11 cellular contexts compared by ENCODE assay signal in genomic region chr5:140252470-140253126, GRCh38. TPM values are rescaled to one million over a fixed set of nuclear protein-coding genes. Genes with fewer than 3 reads are reported as not detected.
DNase-seq lines count a peak whose midpoint lies in the region; ATAC-seq, FAIRE-seq and TF ChIP-seq lines count a peak whose summit lies in the region.
"Had no signal": no experiment of that assay in that cellular context is flagged by ENCODE, and none has a peak within 500 bp of the region (broad histone marks: within the 10 kb centered on the region; RNA-seq: fewer than 3 reads in every experiment).

No MANE protein-coding gene starts in this region.

- H3K27ac ChIP-seq in CD4-positive, alpha-beta memory T cell (ENCODE audit: low read depth, low read length), result peak overlapping the region; percentile 21
- H3K27ac ChIP-seq in astrocyte (ENCODE audit: low read depth, low read length), result peak overlapping the region; percentile 95
- peak overlapping the region; percentile 91 for H3K27ac ChIP-seq in osteoblast (ENCODE audit: low read depth, low read length)
- no peak overlapping the region for H3K27ac ChIP-seq in ovary
- H3K27ac ChIP-seq: testis had no signal

- H3K27ac Mint-ChIP-seq in CD4-positive, alpha-beta memory T cell, result peak overlapping the region; percentile 54 to 97 (median 95)
- H3K27ac Mint-ChIP-seq in HFFc6 (peak overlapping the region; percentile 99), astrocyte (ENCODE audit: unreplicated experiment) (peak overlapping the region; percentile 95)

- H3K36me3 ChIP-seq in CD4-positive, alpha-beta memory T cell (ENCODE audit: insufficient read depth, low read length), result no peaks in the 10 kb centered on the region
- H3K36me3 ChIP-seq in astrocyte (ENCODE audit: insufficient read depth, low read length) (no peaks in the 10 kb centered on the region), osteoblast (ENCODE audit: insufficient read depth, low read length) (no peaks in the 10 kb centered on the region), ovary (no peaks in the 10 kb centered on the region)

- peaks cover 62% of the 10 kb centered on the region for H3K4me1 ChIP-seq in CD4-positive, alpha-beta memory T cell (ENCODE audit: insufficient read depth, low read length)
- H3K4me1 ChIP-seq in astrocyte (ENCODE audit: insufficient read depth, low read length) (peaks cover 38% of the 10 kb centered on the region), osteoblast (ENCODE audit: insufficient read depth, low read length) (peaks cover 28% of the 10 kb centered on the region), ovary (ENCODE audit: insufficient read depth) (peaks cover 2% of the 10 kb centered on the region)
- H3K4me1 ChIP-seq: testis had no signal

- intact Hi-C loops in CD4-positive, alpha-beta memory T cell (cut with micrococcal nuclease), result no loop called here
- intact Hi-C loops in ovary (cut with DNase I), result no loop called here

- H3K4me1 Mint-ChIP-seq in CD4-positive, alpha-beta memory T cell, result peaks cover 21 to 41% (median 34%) of the 10 kb centered on the region in 4 donors
- peaks cover 1% of the 10 kb centered on the region for H3K4me1 Mint-ChIP-seq in HFFc6 (ENCODE audit: low read depth)
- peaks cover 40% of the 10 kb centered on the region for H3K4me1 Mint-ChIP-seq in astrocyte (ENCODE audit: low read depth, unreplicated experiment)

- TF ChIP-seq POLR2A in ovary (IDR thresholded peaks at IDR 0.05), result no peak

- H3K4me3 Mint-ChIP-seq in CD4-positive, alpha-beta memory T cell, result peak overlapping the region in 3 of 8 donors; percentile 17 to 22 (median 19)
- H3K4me3 Mint-ChIP-seq in HFFc6 (peak overlapping the region; percentile 60), astrocyte (ENCODE audit: unreplicated experiment) (no peak overlapping the region)

- H3K9ac ChIP-seq in astrocyte (ENCODE audit: low read length), result peak overlapping the region; percentile 79

- CTCF ChIA-PET in CD4-positive, alpha-beta memory T cell (lab: Charles Lee; ENCODE audit: partially characterized antibody), result interaction anchor here (0.8 to 17.3 kb wide), 6 partner anchors 8 to 111 kb away, joined by 3 to 518 read pairs (median 3); partner anchors contain the start of genes HBEGF and PFDN1

- H3K4me2 ChIP-seq in astrocyte (ENCODE audit: low read length) (peak overlapping the region; percentile 80), osteoblast (ENCODE audit: insufficient read depth, low read length) (peak overlapping the region; percentile 67)

- 96 to 98% (median 98%) methylated on average over 10 of the region's 10 CpGs for WGBS in ovary, 3 donors

- H2AFZ ChIP-seq in astrocyte (ENCODE audit: low read depth, low read length) (no peak overlapping the region), osteoblast (ENCODE audit: low read length) (no peak overlapping the region)

- no peak for TF ChIP-seq CTCF in HFFc6 (IDR thresholded peaks at IDR 0.05)
- TF ChIP-seq CTCF in astrocyte (IDR thresholded peaks at IDR 0.05; ENCODE audit: insufficient read depth, low read depth, low read length), result no peak
- no peak for TF ChIP-seq CTCF in osteoblast (IDR thresholded peaks at IDR 0.05; ENCODE audit: extremely low read depth, low read depth, low read length)
- TF ChIP-seq CTCF in ovary (IDR thresholded peaks at IDR 0.05), result no peak

- no peaks in the 10 kb centered on the region for H3K9me3 ChIP-seq in CD4-positive, alpha-beta memory T cell (ENCODE audit: control insufficient read depth in 1 of 2, low read length in 2 of 2)
- H3K9me3 ChIP-seq in astrocyte (ENCODE audit: insufficient read depth, low read depth, low read length) (no peaks in the 10 kb centered on the region), osteoblast (ENCODE audit: low read depth, low read length) (no peaks in the 10 kb centered on the region), ovary (no peaks in the 10 kb centered on the region)
- H3K9me3 ChIP-seq: testis had no signal

- H3K4me3 ChIP-seq in CD4-positive, alpha-beta memory T cell (ENCODE audit: low read length in 2 of 2), result no peak overlapping the region
- H3K4me3 ChIP-seq in astrocyte (ENCODE audit: insufficient read depth, low read depth, low read length) (no peak overlapping the region), osteoblast (ENCODE audit: insufficient read depth, low read length) (no peak overlapping the region), ovary (no peak overlapping the region)
- H3K4me3 ChIP-seq: testis had no signal

- no peaks in the 10 kb centered on the region for H3K27me3 ChIP-seq in CD4-positive, alpha-beta memory T cell (ENCODE audit: insufficient read depth, low read length)
- H3K27me3 ChIP-seq in astrocyte (ENCODE audit: insufficient read depth, low read length) (no peaks in the 10 kb centered on the region), osteoblast (ENCODE audit: insufficient read depth, low read length) (no peaks in the 10 kb centered on the region), ovary (no peaks in the 10 kb centered on the region)
- H3K27me3 ChIP-seq: testis had no signal

- H3K79me2 ChIP-seq in astrocyte (ENCODE audit: insufficient read depth, low read length) (peaks cover 82% of the 10 kb centered on the region), osteoblast (ENCODE audit: insufficient read depth, low read length) (peaks cover 63% of the 10 kb centered on the region)

- FAIRE-seq in astrocyte (lab: Jason Lieb, UNC), result no peak

- POLR2A ChIA-PET in CD4-positive, alpha-beta memory T cell (lab: Charles Lee; ENCODE audit: partially characterized antibody), result interaction anchor here (0.8 to 1.3 kb wide), 3 partner anchors 8 to 15 kb away, joined by 4 read pairs; no protein-coding TSS in a partner anchor

- no peaks in the 10 kb centered on the region for H3K27me3 Mint-ChIP-seq in CD4-positive, alpha-beta memory T cell
- H3K27me3 Mint-ChIP-seq in HFFc6 (ENCODE audit: insufficient read depth) (no peaks in the 10 kb centered on the region), astrocyte (ENCODE audit: low read depth, unreplicated experiment) (no peaks in the 10 kb centered on the region)

- no peak for ATAC-seq in HG03469 (IDR thresholded peaks at IDR 0.05; ENCODE audit: unreplicated experiment)
- ATAC-seq in GM18867 (IDR thresholded peaks at IDR 0.05; ENCODE audit: unreplicated experiment), result no peak
- ATAC-seq: right cardiac atrium had no signal

- TF ChIP-seq EP300 in ovary (IDR thresholded peaks at IDR 0.05), result no peak

- H3K9me3 Mint-ChIP-seq in CD4-positive, alpha-beta memory T cell, result no peaks in the 10 kb centered on the region
- no peaks in the 10 kb centered on the region for H3K9me3 Mint-ChIP-seq in HFFc6
- no peaks in the 10 kb centered on the region for H3K9me3 Mint-ChIP-seq in astrocyte (ENCODE audit: unreplicated experiment)

- no peak for DNase-seq in CD4-positive, alpha-beta memory T cell
- DNase-seq in HFFc6 (no peak), astrocyte (ENCODE audit: low read depth) (no peak), osteoblast (ENCODE audit: insufficient read length, low spot score, missing footprints) (no peak), ovary (no peak)
- DNase-seq: NCI-H1436, NCI-H748 treated with DMSO at 0.1 percent for 48 hours, right cardiac atrium, testis had no signal

- H4K20me1 ChIP-seq in astrocyte (ENCODE audit: insufficient read depth, low read length) (peaks cover 5% of the 10 kb centered on the region), osteoblast (ENCODE audit: insufficient read depth, low read length) (peaks cover 3% of the 10 kb centered on the region)

- peaks cover 2 to 11% of the 10 kb centered on the region in 2 donors for H3K36me3 Mint-ChIP-seq in CD4-positive, alpha-beta memory T cell
- peaks cover 20% of the 10 kb centered on the region for H3K36me3 Mint-ChIP-seq in HFFc6 (ENCODE audit: low read depth)
- H3K36me3 Mint-ChIP-seq in astrocyte (ENCODE audit: low read depth, unreplicated experiment), result peaks cover 10% of the 10 kb centered on the region

RNA-seq across cellular contexts. Expression of gene PFDN1, which starts 50.3 kb away (rescaled TPM):
- total RNA-seq in CD4-positive, alpha-beta memory T cell, result 10 to 100 TPM; 24.8 to 26.2 TPM
- polyA plus RNA-seq in CD4-positive, alpha-beta memory T cell, result 100 to 1,000 TPM; 116 to 223 TPM
- 10 to 100 TPM; 75.0 to 95.8 (median 89.0) TPM for total RNA-seq in HFFc6 (2021; fragmentation: NEBNext Ultra II Directional; extraction: Animal tissue kit (Norgen Biotek cat#: 25700))
- total RNA-seq in astrocyte, result 199 and 202 TPM in 2 replicates
- total RNA-seq in osteoblast, result 58.3 and 65.9 TPM in 2 replicates
- 10 to 100 TPM; 27.4 to 65.7 (median 35.2) TPM for total RNA-seq in ovary
- polyA plus RNA-seq in ovary, result 100 to 1,000 TPM in 1 of 2 donors, 10 to 100 TPM in 1; 61.3 to 113 TPM

Comparison
In these comparisons a context has a peak if more than half of its experiments do, and no peak if none do; other contexts are left out.
1. H3K27ac ChIP-seq: peak in CD4-positive, alpha-beta memory T cell (single experiment), astrocyte (single experiment) and osteoblast (single experiment); none in ovary (0 of 2).
2. Peak in every context shown above with its lines, with median percentiles within 50 percentile points of each other: H3K27ac Mint-ChIP-seq.